ENCODE assay signal across 10 cellular contexts in genomic region chr17:31392856-31393748, GRCh38. TPM values are rescaled to one million over a fixed set of nuclear protein-coding genes. Genes with fewer than 3 reads are reported as not detected.
DNase-seq lines count a peak whose midpoint lies in the region; ATAC-seq and TF ChIP-seq lines count a peak whose summit lies in the region.
"Had no signal": no experiment of that assay in that cellular context is flagged by ENCODE, and none has a peak within 500 bp of the region (broad histone marks: within the 10 kb centered on the region; RNA-seq: fewer than 3 reads in every experiment).

No MANE protein-coding gene starts in this region.

- no peaks in the 10 kb centered on the region for H3K36me3 Mint-ChIP-seq in brain
- no peaks in the 10 kb centered on the region for H3K36me3 Mint-ChIP-seq in naive thymus-derived CD4-positive, alpha-beta T cell

- H3K27ac ChIP-seq in naive thymus-derived CD4-positive, alpha-beta T cell (ENCODE audit: low read depth, low read length), result no peak overlapping the region
- no peak overlapping the region for H3K27ac ChIP-seq in psoas muscle
- H3K27ac ChIP-seq: suprapubic skin had no signal

- POLR2A ChIA-PET in naive thymus-derived CD4-positive, alpha-beta T cell (lab: Charles Lee), result no interaction called here

- ATAC-seq in naive thymus-derived CD4-positive, alpha-beta T cell, result no peak
- no peak for ATAC-seq in psoas muscle

- no peaks in the 10 kb centered on the region for H3K4me1 ChIP-seq in naive thymus-derived CD4-positive, alpha-beta T cell (ENCODE audit: control insufficient read depth in 2 of 2, insufficient read depth in 2 of 2, low read length in 2 of 2)
- no peaks in the 10 kb centered on the region for H3K4me1 ChIP-seq in psoas muscle

- H3K27me3 Mint-ChIP-seq in brain, result peaks cover 7% of the 10 kb centered on the region
- H3K27me3 Mint-ChIP-seq in naive thymus-derived CD4-positive, alpha-beta T cell, result peaks cover 37 to 71% (median 44%) of the 10 kb centered on the region in 5 donors

- H3K4me3 Mint-ChIP-seq in brain, result peak overlapping the region; percentile 77 to 82 (median 79)
- H3K4me3 Mint-ChIP-seq in naive thymus-derived CD4-positive, alpha-beta T cell, result peak overlapping the region; percentile 56 to 86 (median 70)

- WGBS in psoas muscle, 3 donors, result 76 to 80% (median 77%) methylated on average over 16 to 17 of the region's 17 CpGs

- intact Hi-C loops in naive thymus-derived CD4-positive, alpha-beta T cell (cut with micrococcal nuclease), result no loop called here
- intact Hi-C loops in psoas muscle (cut with DNase I), result no loop called here

- DNase-seq in AG20443 (ENCODE audit: low spot score), result peak; percentile 5
- DNase-seq in H7, result peak; percentile 43
- peak in 1 of 9 donors; percentile 20 for DNase-seq in naive thymus-derived CD4-positive, alpha-beta T cell
- no peak for DNase-seq in DMS153 treated with DMSO at 0.1 percent for 48 hours (lab: John Stamatoyannopoulos, UW; ENCODE audit: unreplicated experiment)
- DNase-seq in HCEC 1CT, result no peak
- no peak for DNase-seq in psoas muscle
- no peak for DNase-seq in dedifferentiated amniotic fluid mesenchymal stem cell (ENCODE audit: extremely low spot score)
- DNase-seq: stimulated activated CD4-positive, alpha-beta T cell treated with anti-CD3 and anti-CD28 coated beads, Interleukin-1b, Interleukin-23, amount 100 ng/mL, for 48 hours had no signal

- CTCF ChIA-PET in naive thymus-derived CD4-positive, alpha-beta T cell (lab: Charles Lee), result no interaction called here

- H3K36me3 ChIP-seq in H7 (replicated peaks; ENCODE audit: control insufficient read depth, insufficient read depth, low read length), result no peaks in the 10 kb centered on the region
- no peaks in the 10 kb centered on the region for H3K36me3 ChIP-seq in naive thymus-derived CD4-positive, alpha-beta T cell (ENCODE audit: control insufficient read depth in 2 of 3, insufficient read depth in 3 of 3, low read length in 3 of 3)
- no peaks in the 10 kb centered on the region for H3K36me3 ChIP-seq in psoas muscle (ENCODE audit: insufficient read depth in 1 of 2, low read depth in 1 of 2)
- H3K36me3 ChIP-seq: suprapubic skin had no signal

- peaks cover 0 to 3% (median 0%) of the 10 kb centered on the region in 5 experiments for H3K9me3 Mint-ChIP-seq in brain
- H3K9me3 Mint-ChIP-seq in naive thymus-derived CD4-positive, alpha-beta T cell, result peaks cover 0 to 3% (median 0%) of the 10 kb centered on the region in 11 donors

- TF ChIP-seq CTCF in brain (conservative IDR thresholded peaks at IDR 0.05) (no peak), psoas muscle (IDR thresholded peaks at IDR 0.05) (no peak)

- no peak overlapping the region for H3K4me3 ChIP-seq in H7 (ENCODE audit: insufficient read depth, low read depth, low read length)
- H3K4me3 ChIP-seq in naive thymus-derived CD4-positive, alpha-beta T cell (ENCODE audit: low read length), result no peak overlapping the region
- no peak overlapping the region for H3K4me3 ChIP-seq in psoas muscle

- H3K27me3 ChIP-seq in H7 (ENCODE audit: control insufficient read depth, insufficient read depth, low read length), result peaks cover 26% of the 10 kb centered on the region
- H3K27me3 ChIP-seq in naive thymus-derived CD4-positive, alpha-beta T cell (ENCODE audit: control insufficient read depth in 2 of 2, insufficient read depth in 2 of 2, low read length in 2 of 2), result no peaks in the 10 kb centered on the region
- peaks cover 0 to 73% (median 17%) of the 10 kb centered on the region in 3 donors for H3K27me3 ChIP-seq in psoas muscle (ENCODE audit: insufficient read depth in 3 of 3, low read length in 2 of 3)

- peaks cover 38% of the 10 kb centered on the region for H3K4me1 Mint-ChIP-seq in brain
- H3K4me1 Mint-ChIP-seq in naive thymus-derived CD4-positive, alpha-beta T cell, result peaks cover 10 to 17% (median 16%) of the 10 kb centered on the region in 7 donors

- H3K27ac Mint-ChIP-seq in brain, result peak overlapping the region in 4 of 5 experiments; percentile 39 to 80 (median 62)
- H3K27ac Mint-ChIP-seq in naive thymus-derived CD4-positive, alpha-beta T cell, result peak overlapping the region in 2 of 9 donors; percentile 2 to 33

- no peaks in the 10 kb centered on the region for H3K9me3 ChIP-seq in naive thymus-derived CD4-positive, alpha-beta T cell (ENCODE audit: control insufficient read depth in 2 of 3, low read length in 3 of 3)
- no peaks in the 10 kb centered on the region for H3K9me3 ChIP-seq in psoas muscle
- H3K9me3 ChIP-seq: suprapubic skin had no signal

RNA-seq across cellular contexts. Expression of gene RAB11FIP4, which starts 1.6 kb away (rescaled TPM):
- 21.9 and 31.5 TPM in 2 replicates for total RNA-seq in H7 (2014; rRNA removed; shearing (Covaris generic))
- polyA plus RNA-seq in brain (ENCODE audit: insufficient read depth, low read depth, low replicate concordance) (49.1 TPM), psoas muscle (under 1 TPM; 0.04 to 0.41 (median 0.08) TPM)
- 10 to 100 TPM; 33.6 to 82.4 (median 61.8) TPM for total RNA-seq in naive thymus-derived CD4-positive, alpha-beta T cell
- 10 to 100 TPM; 16.1 to 28.1 TPM for polyA plus RNA-seq in naive thymus-derived CD4-positive, alpha-beta T cell
- 1 to 10 TPM in 1 of 4 donors, under 1 TPM in 3; 0.17 to 1.8 (median 0.56) TPM for total RNA-seq in psoas muscle

Comparison
In these comparisons a context has a peak if more than half of its experiments do, and no peak if none do; other contexts are left out.
1. DNase-seq: peak in AG20443 (single experiment) and H7 (single experiment); none in DMS153 treated with DMSO at 0.1 percent for 48 hours (single experiment), HCEC 1CT (single experiment), psoas muscle (0 of 2) and dedifferentiated amniotic fluid mesenchymal stem cell (single experiment).